Comparison of ENCODE assay signal across 10 cellular contexts in the genomic region with DNA sequence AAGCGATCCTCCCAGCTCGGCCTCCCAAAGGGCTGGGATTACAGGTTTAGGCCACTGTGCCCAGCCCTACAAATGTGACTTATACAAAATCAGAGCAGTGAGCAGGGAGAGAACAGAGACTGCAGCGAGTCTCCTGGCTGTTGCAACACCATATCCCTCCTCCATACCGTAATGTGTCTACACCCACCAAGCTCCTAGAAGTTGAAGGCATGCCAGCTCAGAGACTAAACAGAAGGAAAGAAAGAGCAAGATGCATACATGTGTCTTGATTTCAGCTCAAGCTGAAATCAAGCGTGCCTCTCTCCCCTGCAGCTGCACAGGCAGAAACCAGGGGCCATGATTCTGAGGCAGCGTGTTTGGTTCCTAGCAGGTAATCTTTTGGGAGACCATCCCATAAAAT. TPM values are rescaled to one million over a fixed set of nuclear protein-coding genes. Genes with fewer than 3 reads are reported as not detected.
DNase-seq lines count a peak whose midpoint lies in the region; ATAC-seq and TF ChIP-seq lines count a peak whose summit lies in the region.
"Had no signal": no experiment of that assay in that cellular context is flagged by ENCODE, and none has a peak within 500 bp of the region (broad histone marks: within the 10 kb centered on the region; RNA-seq: fewer than 3 reads in every experiment).

No MANE protein-coding gene starts in this region.

- no peak overlapping the region for H3K4me2 ChIP-seq in H9 (ENCODE audit: insufficient read depth, insufficient read length, low read length)
- H3K4me2 ChIP-seq in MM.1S (ENCODE audit: low read depth, low read length): no peak overlapping the region

- no peak overlapping the region for H3T11ph ChIP-seq in H9 (ENCODE audit: low read length)

- POLR2A ChIA-PET in MCF 10A (lab: Yijun Ruan, JAX): interaction anchor here (1.4 kb wide), 1 partner anchor 9 kb away, joined by 3 read pairs; no protein-coding TSS in a partner anchor

- H3K79me2 ChIP-seq in H9 (ENCODE audit: insufficient read depth, low read length): peaks cover 5% of the 10 kb centered on the region; the same call in 1 of the 2 replicates
- H3K79me2 ChIP-seq in MM.1S (ENCODE audit: low read length): no peaks in the 10 kb centered on the region

- H3K18ac ChIP-seq in H9 (ENCODE audit: insufficient read length, low read depth, low read length): no peak overlapping the region

- no peak overlapping the region for H3K14ac ChIP-seq in H9 (ENCODE audit: insufficient read depth, low read length)

- no TSS peak for BruUV-seq in MCF 10A (replicated peaks; lab: Mats Ljungman, UMichigan)

- no peak overlapping the region for H2BK120ac ChIP-seq in H9 (ENCODE audit: low read depth, low read length, poor library complexity, severe bottlenecking)

- H3K4me3 ChIP-seq in left ventricle myocardium inferior: no peak overlapping the region
- no peak overlapping the region for H3K4me3 ChIP-seq in subcutaneous abdominal adipose tissue (ENCODE audit: low read depth in 1 of 5, low read length in 5 of 5)
- no peak overlapping the region for H3K4me3 ChIP-seq in MM.1S (ENCODE audit: low read length)

- no peak overlapping the region for H2AK5ac ChIP-seq in H9 (ENCODE audit: insufficient read length, low read length)

- H2AFZ ChIP-seq in H9 (ENCODE audit: low read length) (no peak overlapping the region), MM.1S (ENCODE audit: low read length) (no peak overlapping the region)

- no peak overlapping the region for H4K5ac ChIP-seq in H9 (ENCODE audit: insufficient read length, low read depth, low read length)

- CTCF ChIA-PET in MCF 10A (lab: Yijun Ruan, JAX): interaction anchor here (0.6 kb wide), 1 partner anchor 1215 kb away, joined by 4 read pairs; no protein-coding TSS in a partner anchor

- no peak overlapping the region for H4K8ac ChIP-seq in H9 (replicated peaks; ENCODE audit: insufficient read length, low read depth, low read length)

- DNase-seq in H9 (no peak), MCF 10A (ENCODE audit: unreplicated experiment) (peak; percentile 82), left ventricle myocardium inferior (no peak), MM.1S (no peak), DMS153 (lab: John Stamatoyannopoulos, UW) (no peak), ureter (ENCODE audit: low spot score) (no peak)
- DNase-seq: activated naive CD4-positive, alpha-beta T cell treated with anti-CD3 and anti-CD28 coated beads for 36 hours; stimulated activated naive CD4-positive, alpha-beta T cell treated with Interleukin-2 at 50 U/mL for 16 hours had no signal

- H3K27me3 Mint-ChIP-seq in H9 (ENCODE audit: low read depth) (no peaks in the 10 kb centered on the region), MCF 10A (ENCODE audit: insufficient read depth, unreplicated experiment) (no peaks in the 10 kb centered on the region)

- no peak overlapping the region for H3K56ac ChIP-seq in H9 (ENCODE audit: insufficient read length, low read depth, low read length)

- H2BK5ac ChIP-seq in H9 (ENCODE audit: insufficient read length, low read length): no peak overlapping the region

- no peak overlapping the region for H3K4ac ChIP-seq in H9 (ENCODE audit: low read depth, low read length)

- H3K36me3 ChIP-seq in left ventricle myocardium inferior (no peaks in the 10 kb centered on the region), subcutaneous abdominal adipose tissue (ENCODE audit: control insufficient read depth in 5 of 5, insufficient read depth in 5 of 5, low read length in 5 of 5) (no peaks in the 10 kb centered on the region), MM.1S (replicated peaks; ENCODE audit: insufficient read depth, low read length) (no peaks in the 10 kb centered on the region)

- H3K27ac ChIP-seq in H9 (ENCODE audit: insufficient read length, low read depth, low read length) (no peak overlapping the region), left ventricle myocardium inferior (replicated peaks) (peak overlapping the region; percentile 53), subcutaneous abdominal adipose tissue (ENCODE audit: low read depth, low read length) (peak overlapping the region; percentile 97), MM.1S (ENCODE audit: low read length) (no peak overlapping the region)

- H3K4me1 Mint-ChIP-seq in H9 (peaks cover 61 to 67% of the 10 kb centered on the region in 2 experiments), MCF 10A (ENCODE audit: insufficient read depth, unreplicated experiment) (peaks cover 21% of the 10 kb centered on the region)

- no peak overlapping the region for H2BK15ac ChIP-seq in H9 (ENCODE audit: low read depth, low read length)

- H3K9ac ChIP-seq in H9 (ENCODE audit: extremely low read depth, insufficient read length, low read length): no peak overlapping the region
- H3K9ac ChIP-seq in subcutaneous abdominal adipose tissue (ENCODE audit: low read length in 5 of 5): peak overlapping the region in 1 of 5 donors; percentile 53
- no peak overlapping the region for H3K9ac ChIP-seq in MM.1S (ENCODE audit: low read length)

- WGBS in H9 (ENCODE audit: extremely low coverage, insufficient read length, low lambda C conversion rate): no CpG with 5 or more reads among the region's 6 CpGs

- H3K4me1 ChIP-seq in H9 (ENCODE audit: insufficient read depth, low read length): peaks cover 13% of the 10 kb centered on the region
- H3K4me1 ChIP-seq in left ventricle myocardium inferior: peaks cover 73% of the 10 kb centered on the region
- peaks cover 17 to 52% (median 45%) of the 10 kb centered on the region in 5 donors for H3K4me1 ChIP-seq in subcutaneous abdominal adipose tissue (ENCODE audit: control insufficient read depth in 5 of 5, insufficient read depth in 5 of 5, low read length in 5 of 5)
- H3K4me1 ChIP-seq in MM.1S (ENCODE audit: low read length): no peaks in the 10 kb centered on the region

- intact Hi-C loops in MCF 10A (cut with micrococcal nuclease): no loop called here
- intact Hi-C loops in left ventricle myocardium inferior (cut with micrococcal nuclease): no loop called here

- no peaks in the 10 kb centered on the region for H3K23me2 ChIP-seq in H9 (ENCODE audit: insufficient read length, low read depth, low read length, poor library complexity, severe bottlenecking)

- H2BK20ac ChIP-seq in H9 (ENCODE audit: low read depth, low read length, poor library complexity, severe bottlenecking): no peak overlapping the region

- no peaks in the 10 kb centered on the region for H3F3A ChIP-seq in MM.1S (ENCODE audit: insufficient read depth, low read length)

- H3K27ac Mint-ChIP-seq in H9 (peak overlapping the region in 2 of 3 experiments; percentile 41 to 60; a peak in 3 of 7 replicates), MCF 10A (ENCODE audit: low read depth, unreplicated experiment) (peak overlapping the region; percentile 75)
- H3K27ac Mint-ChIP-seq: activated naive CD4-positive, alpha-beta T cell treated with anti-CD3 and anti-CD28 coated beads for 36 hours had no signal

- no peaks in the 10 kb centered on the region for H4K20me1 ChIP-seq in H9 (ENCODE audit: control insufficient read depth, insufficient read depth, insufficient read length)
- H4K20me1 ChIP-seq in MM.1S (ENCODE audit: insufficient read depth, low read length): no peaks in the 10 kb centered on the region

- TF ChIP-seq CTCF in H9 (conservative IDR thresholded peaks at IDR 0.05) (no peak), MCF 10A (IDR thresholded peaks at IDR 0.05; ENCODE audit: unreplicated experiment) (no peak), left ventricle myocardium inferior (IDR thresholded peaks at IDR 0.05; ENCODE audit: borderline replicate concordance) (no peak), MM.1S (IDR thresholded peaks at IDR 0.05; ENCODE audit: low read length) (no peak)

- no peak for ATAC-seq in GM18498 (IDR thresholded peaks at IDR 0.05; ENCODE audit: unreplicated experiment)

- no peak overlapping the region for H3K23ac ChIP-seq in H9 (ENCODE audit: insufficient read length, low read depth, low read length)

- H2BK12ac ChIP-seq in H9 (ENCODE audit: insufficient read length, low read depth, low read length): no peak overlapping the region

- H3K36me3 Mint-ChIP-seq in H9 (ENCODE audit: insufficient read depth in 1 of 3, low read depth in 3 of 3) (no peaks in the 10 kb centered on the region), MCF 10A (ENCODE audit: insufficient read depth, unreplicated experiment) (peaks cover 6% of the 10 kb centered on the region)

- H3K9me3 Mint-ChIP-seq in H9 (no peaks in the 10 kb centered on the region), MCF 10A (ENCODE audit: unreplicated experiment) (no peaks in the 10 kb centered on the region)
- H3K9me3 Mint-ChIP-seq: activated naive CD4-positive, alpha-beta T cell treated with anti-CD3 and anti-CD28 coated beads for 36 hours had no signal

- peaks cover 2% of the 10 kb centered on the region for H3K79me1 ChIP-seq in H9 (ENCODE audit: insufficient read depth, low read depth, low read length, poor library complexity, severe bottlenecking)

- H3K9me3 ChIP-seq in H9 (ENCODE audit: control insufficient read depth, low read depth, low read length) (no peaks in the 10 kb centered on the region), left ventricle myocardium inferior (replicated peaks) (no peaks in the 10 kb centered on the region), subcutaneous abdominal adipose tissue (ENCODE audit: control insufficient read depth in 5 of 5, low read length in 5 of 5) (no peaks in the 10 kb centered on the region), MM.1S (replicated peaks; ENCODE audit: insufficient read depth, low read length) (no peaks in the 10 kb centered on the region)

- H3K4me3 Mint-ChIP-seq in H9 (no peak overlapping the region), MCF 10A (ENCODE audit: unreplicated experiment) (no peak overlapping the region)
- H3K4me3 Mint-ChIP-seq: activated naive CD4-positive, alpha-beta T cell treated with anti-CD3 and anti-CD28 coated beads for 36 hours had no signal

- H3K9me2 ChIP-seq in MM.1S (replicated peaks; ENCODE audit: insufficient read depth, low read length): no peaks in the 10 kb centered on the region

- H3K27me3 ChIP-seq in H9 (ENCODE audit: insufficient read depth, low read length) (no peaks in the 10 kb centered on the region), left ventricle myocardium inferior (ENCODE audit: low read depth) (no peaks in the 10 kb centered on the region), subcutaneous abdominal adipose tissue (ENCODE audit: control insufficient read depth in 5 of 5, insufficient read depth in 4 of 5, low read length in 5 of 5) (peaks cover 0 to 2% (median 0%) of the 10 kb centered on the region in 5 donors), MM.1S (replicated peaks; ENCODE audit: insufficient read depth, low read length) (peaks cover 97% of the 10 kb centered on the region)

- no peak overlapping the region for H4K91ac ChIP-seq in H9 (ENCODE audit: insufficient read length, low read depth, low read length)

RNA-seq across cellular contexts. Expression of gene AFAP1, which starts 34.7 kb away (rescaled TPM):
- total RNA-seq in H9 (2021) (5.4 and 6.5 TPM in 2 replicates), MCF 10A (2022) (22.5 and 29.4 TPM in 2 replicates), left ventricle myocardium inferior (6.8 TPM), ureter (29.5 TPM)

Comparison
In these comparisons a context has a peak if more than half of its experiments do, and no peak if none do; other contexts are left out.
1. H3K27ac ChIP-seq: peak in left ventricle myocardium inferior (single experiment) and subcutaneous abdominal adipose tissue (single experiment); none in H9 (single experiment) and MM.1S (single experiment).